Comparison of ENCODE assay signal across 8 cellular contexts in the genomic region with DNA sequence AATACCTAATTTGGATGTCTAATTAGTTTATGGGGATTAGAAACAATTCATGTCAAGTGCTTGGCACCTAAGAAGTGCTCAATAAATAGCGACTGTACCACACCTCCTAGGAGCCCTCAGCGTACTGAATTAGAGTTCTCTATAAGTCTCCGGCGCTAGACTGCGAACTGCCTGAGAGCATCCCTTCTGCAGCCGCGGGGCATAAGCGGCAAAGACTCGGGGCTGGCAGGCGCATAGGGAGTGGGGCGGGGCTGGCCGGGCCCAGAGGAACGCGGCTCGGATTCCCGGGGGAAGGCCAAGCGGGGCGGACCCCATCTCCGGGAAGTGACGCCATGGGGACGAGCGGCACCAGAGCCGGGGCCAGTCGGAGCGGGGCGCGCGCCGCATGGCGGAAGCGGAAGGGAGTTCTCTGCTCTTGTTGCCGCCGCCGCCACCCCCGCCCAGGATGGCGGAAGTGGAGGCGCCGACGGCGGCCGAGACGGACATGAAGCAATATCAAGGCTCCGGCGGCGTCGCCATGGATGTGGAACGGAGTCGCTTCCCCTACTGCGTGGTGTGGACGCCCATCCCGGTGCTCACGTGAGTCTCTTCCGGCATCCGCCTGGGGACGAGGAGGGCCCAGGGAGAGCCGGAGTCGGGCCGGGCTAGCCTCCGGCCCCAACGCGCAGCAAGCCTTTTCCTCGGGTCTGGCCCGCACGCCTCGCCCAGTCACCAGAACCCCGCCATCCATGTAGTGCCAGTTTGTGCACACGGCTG. TPM values are rescaled to one million over a fixed set of nuclear protein-coding genes. Genes with fewer than 3 reads are reported as not detected.
DNase-seq lines count a peak whose midpoint lies in the region; ATAC-seq and TF ChIP-seq lines count a peak whose summit lies in the region.

TSS of gene TMEM222 (plus strand) at position 351 of the 756 bp plus-strand sequence. CDS start at position 386, 35 bp downstream.

- TF ChIP-seq CTCF in left ventricle myocardium inferior (IDR thresholded peaks at IDR 0.05; ENCODE audit: borderline replicate concordance) (peak; percentile 47), prostate gland (IDR thresholded peaks at IDR 0.05) (peak in 2 of 4 experiments; percentile 60 to 64)

- intact Hi-C loops in left ventricle myocardium inferior (cut with micrococcal nuclease) (no loop called here), prostate gland (cut with DNase I) (loop anchor here (2.0 kb wide), 1 partner anchor 23 kb away; no protein-coding TSS in a partner anchor)

- TF ChIP-seq POLR2A in GM18505 (IDR thresholded peaks at IDR 0.05; ENCODE audit: borderline replicate concordance, extremely low read depth, insufficient read depth, insufficient read length) = peak; percentile 92
- peak; percentile 48 for TF ChIP-seq POLR2A in prostate gland (IDR thresholded peaks at IDR 0.05)

- H3K9me3 ChIP-seq in left ventricle myocardium inferior (replicated peaks) (no peaks in the 10 kb centered on the region), prostate gland (no peaks in the 10 kb centered on the region)

- WGBS in prostate gland = under 1% methylated on average over 65 of the region's 67 CpGs

- peaks cover 53% of the 10 kb centered on the region for H3K4me1 ChIP-seq in left ventricle myocardium inferior
- H3K4me1 ChIP-seq in prostate gland (replicated peaks) = peaks cover 14% of the 10 kb centered on the region

- peak within 1 kb of the TSS; percentile 82 for H3K4me3 ChIP-seq in left ventricle myocardium inferior
- H3K4me3 ChIP-seq in prostate gland = peak within 1 kb of the TSS; percentile 53 to 62

- H3K27me3 ChIP-seq in left ventricle myocardium inferior (ENCODE audit: low read depth) = no peaks in the 10 kb centered on the region
- H3K27me3 ChIP-seq in prostate gland (replicated peaks; ENCODE audit: insufficient read depth) = no peaks in the 10 kb centered on the region

- H3K27ac ChIP-seq in angular gyrus (ENCODE audit: low read depth, low read length) = peak within 1 kb of the TSS; percentile 93
- peak within 1 kb of the TSS; percentile 91 for H3K27ac ChIP-seq in left ventricle myocardium inferior (replicated peaks)
- peak within 1 kb of the TSS; percentile 71 to 75 for H3K27ac ChIP-seq in prostate gland

- peaks cover 22% of the 10 kb centered on the region for H3K36me3 ChIP-seq in left ventricle myocardium inferior
- peaks cover 0 to 9% of the 10 kb centered on the region in 2 donors for H3K36me3 ChIP-seq in prostate gland

- ATAC-seq in GM18505 (IDR thresholded peaks at IDR 0.05; ENCODE audit: unreplicated experiment) (peak; percentile 92), HG02970 (IDR thresholded peaks at IDR 0.05; ENCODE audit: low FRiP score, unreplicated experiment) (peak; percentile 96)

- peak; percentile 72 for DNase-seq in NCI-H187 treated with DMSO at 0.1 percent for 48 hours (lab: John Stamatoyannopoulos, UW)
- peak; percentile 94 to 99 (median 97) for DNase-seq in T-helper 2 cell
- peak; percentile 98 for DNase-seq in left ventricle myocardium inferior
- peak; percentile 97 for DNase-seq in prostate gland (ENCODE audit: low spot score)
- DNase-seq in ureter (ENCODE audit: low spot score) = peak; percentile 98

RNA-seq across cellular contexts. Expression of gene TMEM222, which starts in this region (rescaled TPM):
- total RNA-seq in left ventricle myocardium inferior = 19.4 TPM
- 10 to 100 TPM; 49.6 to 59.5 TPM for total RNA-seq in prostate gland
- 54.1 TPM for total RNA-seq in ureter

Comparison
In these comparisons a context has a peak if more than half of its experiments do, and no peak if none do; other contexts are left out.
1. Peak in every context shown above with its lines: DNase-seq, ATAC-seq, H3K4me3 ChIP-seq and H3K27ac ChIP-seq.